Comparison of ENCODE assay signal across 17 cellular contexts in the genomic region with DNA sequence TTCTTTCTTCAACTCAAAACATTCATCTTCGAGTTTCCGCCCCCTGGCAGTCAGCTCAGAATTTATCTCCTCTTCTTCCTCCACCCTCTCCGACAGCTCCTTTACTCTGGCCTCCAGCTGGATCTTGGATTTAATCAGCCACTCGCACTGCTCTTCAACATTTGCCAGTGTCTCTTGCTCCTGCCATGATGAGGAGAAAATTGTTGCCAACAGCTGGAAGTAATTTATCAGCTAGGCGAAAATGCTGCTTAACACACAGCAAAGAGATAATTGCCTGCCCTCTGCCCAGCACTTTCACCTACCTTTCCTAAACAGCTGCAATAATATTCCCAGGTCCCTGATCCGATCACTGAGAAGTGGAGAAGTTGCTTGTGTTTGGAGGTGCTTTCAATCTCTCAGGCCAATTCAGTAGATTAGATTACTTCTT.
DNase-seq lines count a peak whose midpoint lies in the region; ATAC-seq, FAIRE-seq and TF ChIP-seq lines count a peak whose summit lies in the region.
"Had no signal": no experiment of that assay in that cellular context is flagged by ENCODE, and none has a peak within 500 bp of the region (broad histone marks: within the 10 kb centered on the region; RNA-seq: fewer than 3 reads in every experiment).

No MANE protein-coding gene starts in this region.

- DNase-seq in BE2C (peak; percentile 64), NCI-H2227 treated with DMSO at 0.1 percent for 48 hours (lab: John Stamatoyannopoulos, UW) (peak; percentile 62), K562 (ENCODE audit: extremely low read depth in 1 of 4, low spot score in 3 of 4) (no peak), myocyte (ENCODE audit: low read depth) (peak; percentile 40), kidney tubule cell (ENCODE audit: low spot score) (no peak), HUDEP-2 (lab: John Stamatoyannopoulos, UW; ENCODE audit: unreplicated experiment in 76 of 76) (no peak), NCI-H1436 (lab: John Stamatoyannopoulos, UW) (no peak)
- DNase-seq: activated effector memory CD4-positive, alpha-beta T cell treated with Interleukin-2 at 50 U/mL for 16 hours; cortex of kidney; GOT3; NCI-H2029 treated with DMSO at 0.1 percent for 48 hours; NCI-H526 treated with DMSO at 0.1 percent for 48 hours; right lobe of liver; stimulated activated CD4-positive, alpha-beta T cell treated with anti-CD3 and anti-CD28 coated beads, Interleukin-4, amount 100 ng/mL, for 1 hour had no signal

- WGBS in K562 (ENCODE audit: insufficient coverage, low coverage, missing lambda C conversion rate): 8% methylated on average over 6 of the region's 6 CpGs

- H3K9me3 ChIP-seq in BE2C (no peaks in the 10 kb centered on the region), K562 (replicated peaks; ENCODE audit: control insufficient read depth, insufficient read depth, low read depth, low read length) (no peaks in the 10 kb centered on the region)
- H3K9me3 ChIP-seq: right lobe of liver had no signal

- TF ChIP-seq EP300 in K562 (IDR thresholded peaks at IDR 0.05; ENCODE audit: low read length): no peak

- H3K79me2 ChIP-seq in K562 (ENCODE audit: control insufficient read depth, insufficient read depth, low read length): no peaks in the 10 kb centered on the region

- TF ChIP-seq RAD21 in K562 (CRISPR knock-in tag; conservative IDR thresholded peaks at IDR 0.05 in 1 of 2, IDR thresholded peaks at IDR 0.05 in 1 of 2): no peak

- no peak overlapping the region for H3K9ac ChIP-seq in K562 (ENCODE audit: insufficient read depth in 1 of 2, low read depth in 2 of 2, low read length in 2 of 2)

- POLR2A ChIA-PET in K562 (lab: Yijun Ruan, JAX): no interaction called here

- ATAC-seq in K562 (no peak), GM18909 (IDR thresholded peaks at IDR 0.05; ENCODE audit: poor library complexity, unreplicated experiment) (no peak)
- ATAC-seq: right lobe of liver had no signal

- in situ Hi-C loops in K562 (cut with MboI): no loop called here

- H3K27me3 ChIP-seq in BE2C: no peaks in the 10 kb centered on the region
- H3K27me3 ChIP-seq in K562 (ENCODE audit: control insufficient read depth in 2 of 2, insufficient read depth in 2 of 2, low read length in 2 of 2): no peaks in the 10 kb centered on the region
- H3K27me3 ChIP-seq: right lobe of liver had no signal

- no peak overlapping the region for H2AFZ ChIP-seq in K562 (ENCODE audit: low read depth, low read length)

- intact Hi-C loops in K562 (cut with micrococcal nuclease): no loop called here

- H3K4me2 ChIP-seq in K562 (ENCODE audit: insufficient read depth, low read length): no peak overlapping the region

- FAIRE-seq in K562 (lab: Jason Lieb, UNC): no peak
- FAIRE-seq: G401.6 had no signal

- no peaks in the 10 kb centered on the region for H4K20me1 ChIP-seq in K562 (replicated peaks; ENCODE audit: control insufficient read depth, insufficient read depth, low read length)

- H3K4me3 ChIP-seq in BE2C (ENCODE audit: low read depth, low read length) (peak overlapping the region; percentile 25), K562 (no peak overlapping the region)
- H3K4me3 ChIP-seq: right lobe of liver had no signal

- TF ChIP-seq POLR2A in K562 (conservative IDR thresholded peaks at IDR 0.05): no peak

- H3K36me3 ChIP-seq in BE2C: no peaks in the 10 kb centered on the region
- H3K36me3 ChIP-seq in K562 (ENCODE audit: control insufficient read depth, insufficient read depth, low read length): no peaks in the 10 kb centered on the region
- H3K36me3 ChIP-seq: right lobe of liver had no signal

- no peaks in the 10 kb centered on the region for H3K9me1 ChIP-seq in K562 (ENCODE audit: control insufficient read depth, insufficient read depth, low read length)

- no TSS peak for BruUV-seq in K562 (replicated peaks; lab: Mats Ljungman, UMichigan)

- TF ChIP-seq CTCF in BE2C (IDR thresholded peaks at IDR 0.05; ENCODE audit: low read depth, low read length) (peak; percentile 18; the same call in 1 of the 2 replicates), K562 (IDR thresholded peaks at IDR 0.05 in 2 of 3, conservative IDR thresholded peaks at IDR 0.05 in 1 of 3; ENCODE audit: insufficient read depth in 2 of 3, low read depth in 1 of 3, low read length in 3 of 3) (no peak)

- H3K27ac ChIP-seq in K562 (ENCODE audit: extremely low read depth, low read depth, low read length): no peak overlapping the region
- H3K27ac ChIP-seq: epithelial cell of prostate, right lobe of liver had no signal

- H3K4me1 ChIP-seq in BE2C (peaks cover 26% of the 10 kb centered on the region), K562 (replicated peaks in 1 of 2; ENCODE audit: control insufficient read depth in 2 of 2, insufficient read depth in 2 of 2, low read length in 2 of 2) (no peaks in the 10 kb centered on the region)
- H3K4me1 ChIP-seq: right lobe of liver had no signal

- CTCF ChIA-PET in K562 (lab: Yijun Ruan, JAX; ENCODE audit: low intra/inter-chr PET ratio): no interaction called here

TF ChIP-seq in K562, 482 proteins besides CTCF, POLR2A, EP300 and RAD21:
- TF ChIP-seq TAL1 (IDR thresholded peaks at IDR 0.05) (no peak), NFIX (CRISPR knock-in tag; IDR thresholded peaks at IDR 0.05; ENCODE audit: low read depth) (no peak), RCOR1 (IDR thresholded peaks at IDR 0.05; ENCODE audit: borderline replicate concordance in 1 of 2, low read depth in 2 of 2, low read length in 2 of 2) (no peak)
- TF ChIP-seq, protein P1, sequence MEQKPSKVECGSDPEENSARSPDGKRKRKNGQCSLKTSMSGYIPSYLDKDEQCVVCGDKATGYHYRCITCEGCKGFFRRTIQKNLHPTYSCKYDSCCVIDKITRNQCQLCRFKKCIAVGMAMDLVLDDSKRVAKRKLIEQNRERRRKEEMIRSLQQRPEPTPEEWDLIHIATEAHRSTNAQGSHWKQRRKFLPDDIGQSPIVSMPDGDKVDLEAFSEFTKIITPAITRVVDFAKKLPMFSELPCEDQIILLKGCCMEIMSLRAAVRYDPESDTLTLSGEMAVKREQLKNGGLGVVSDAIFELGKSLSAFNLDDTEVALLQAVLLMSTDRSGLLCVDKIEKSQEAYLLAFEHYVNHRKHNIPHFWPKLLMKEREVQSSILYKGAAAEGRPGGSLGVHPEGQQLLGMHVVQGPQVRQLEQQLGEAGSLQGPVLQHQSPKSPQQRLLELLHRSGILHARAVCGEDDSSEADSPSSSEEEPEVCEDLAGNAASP (IDR thresholded peaks at IDR 0.05): no peak
- TF ChIP-seq, protein P2, sequence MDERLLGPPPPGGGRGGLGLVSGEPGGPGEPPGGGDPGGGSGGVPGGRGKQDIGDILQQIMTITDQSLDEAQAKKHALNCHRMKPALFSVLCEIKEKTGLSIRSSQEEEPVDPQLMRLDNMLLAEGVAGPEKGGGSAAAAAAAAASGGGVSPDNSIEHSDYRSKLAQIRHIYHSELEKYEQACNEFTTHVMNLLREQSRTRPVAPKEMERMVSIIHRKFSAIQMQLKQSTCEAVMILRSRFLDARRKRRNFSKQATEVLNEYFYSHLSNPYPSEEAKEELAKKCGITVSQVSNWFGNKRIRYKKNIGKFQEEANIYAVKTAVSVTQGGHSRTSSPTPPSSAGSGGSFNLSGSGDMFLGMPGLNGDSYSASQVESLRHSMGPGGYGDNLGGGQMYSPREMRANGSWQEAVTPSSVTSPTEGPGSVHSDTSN (CRISPR knock-in tag; IDR thresholded peaks at IDR 0.05; ENCODE audit: low read depth): no peak
- TF ChIP-seq, protein P2 (tag; conservative IDR thresholded peaks at IDR 0.05; ENCODE audit: low read depth): peak; percentile 52

Comparison
In these comparisons a context has a peak if more than half of its experiments do, and no peak if none do; other contexts are left out.
1. DNase-seq: peak in BE2C (single experiment), NCI-H2227 treated with DMSO at 0.1 percent for 48 hours (single experiment) and myocyte (single experiment); none in K562 (0 of 4), kidney tubule cell (single experiment), HUDEP-2 (0 of 76) and NCI-H1436 (single experiment).